Comparison of ENCODE assay signal across 25 cellular contexts in genomic region chr11:118260353-118260752, GRCh38. TPM values are rescaled to one million over a fixed set of nuclear protein-coding genes. Genes with fewer than 3 reads are reported as not detected.
DNase-seq lines count a peak whose midpoint lies in the region; ATAC-seq, FAIRE-seq and TF ChIP-seq lines count a peak whose summit lies in the region.
"Had no signal": no experiment of that assay in that cellular context is flagged by ENCODE, and none has a peak within 500 bp of the region (broad histone marks: within the 10 kb centered on the region; RNA-seq: fewer than 3 reads in every experiment).

No MANE protein-coding gene starts in this region.

- H2AFZ ChIP-seq in keratinocyte (ENCODE audit: control insufficient read depth, low read length) (no peak overlapping the region), HepG2 (ENCODE audit: low read length) (no peak overlapping the region)
- H2AFZ ChIP-seq: PC-9 had no signal

- no peaks in the 10 kb centered on the region for H3K27me3 ChIP-seq in CD8-positive, alpha-beta T cell (ENCODE audit: insufficient read depth, low read length)
- H3K27me3 ChIP-seq in keratinocyte (ENCODE audit: control insufficient read depth, extremely low read depth, insufficient read depth, low read length) (no peaks in the 10 kb centered on the region), HepG2 (ENCODE audit: control insufficient read depth in 1 of 2, insufficient read depth in 2 of 2, low read length in 2 of 2) (peaks cover 0 to 10% of the 10 kb centered on the region in 2 experiments; a peak in 1 of 5 replicates)

- POLR2A ChIA-PET in CD8-positive, alpha-beta T cell (lab: Charles Lee) = interaction anchor here (0.5 to 2.4 kb wide), 3 partner anchors 35 to 81 kb away, joined by 3 to 8 read pairs (median 3); partner anchors contain the start of genes CD3E and JAML
- POLR2A ChIA-PET in HepG2 (lab: Yijun Ruan, JAX) = interaction anchor here (1.2 kb wide), 1 partner anchor 9 kb away, joined by 3 read pairs; the partner anchor contains the start of gene MPZL3

- H4K20me1 ChIP-seq in keratinocyte (ENCODE audit: control insufficient read depth, extremely low read depth, insufficient read depth, low read length) (no peaks in the 10 kb centered on the region), HepG2 (ENCODE audit: insufficient read depth, low read length) (no peaks in the 10 kb centered on the region)

- no peak for TF ChIP-seq EP300 in HepG2 (IDR thresholded peaks at IDR 0.05; ENCODE audit: low read depth in 2 of 2, low read length in 2 of 2)
- TF ChIP-seq EP300 in HepG2 (CRISPR knock-in tag; IDR thresholded peaks at IDR 0.05; ENCODE audit: borderline replicate concordance) = no peak

- H3K27me3 Mint-ChIP-seq in CD8-positive, alpha-beta T cell (ENCODE audit: low read depth) = no peaks in the 10 kb centered on the region
- H3K27me3 Mint-ChIP-seq in T-helper 17 cell = peaks cover 9% of the 10 kb centered on the region
- peaks cover 35% of the 10 kb centered on the region for H3K27me3 Mint-ChIP-seq in central memory CD8-positive, alpha-beta T cell

- H3K9me1 ChIP-seq in keratinocyte (ENCODE audit: control insufficient read depth, extremely low read depth, insufficient read depth, low read length) = no peaks in the 10 kb centered on the region

- H3K4me3 Mint-ChIP-seq in CD8-positive, alpha-beta T cell = no peak overlapping the region
- H3K4me3 Mint-ChIP-seq in T-helper 17 cell = no peak overlapping the region
- H3K4me3 Mint-ChIP-seq in central memory CD8-positive, alpha-beta T cell = no peak overlapping the region

- TF ChIP-seq CTCF in CD8-positive, alpha-beta T cell (IDR thresholded peaks at IDR 0.05) = no peak
- TF ChIP-seq CTCF in keratinocyte (optimal IDR thresholded peaks at IDR 0.05 in 1 of 3, IDR thresholded peaks at IDR 0.05 in 1 of 3, conservative IDR thresholded peaks at IDR 0.05 in 1 of 3; ENCODE audit: extremely low read depth in 1 of 3, insufficient read depth in 2 of 3, low read length in 3 of 3) = no peak
- no peak for TF ChIP-seq CTCF in HepG2 (CRISPR knock-in tag; IDR thresholded peaks at IDR 0.05)

- peak; percentile 86 for ATAC-seq in CD8-positive, alpha-beta T cell
- ATAC-seq in T-helper 17 cell (peak; percentile 77), HepG2 (no peak)
- peak; percentile 65 for ATAC-seq in central memory CD8-positive, alpha-beta T cell (replicated peaks; ENCODE audit: extremely low read depth, poor library complexity, severe bottlenecking)

- H3K79me2 ChIP-seq in keratinocyte (ENCODE audit: control insufficient read depth, insufficient read depth, low read length) (peaks cover 33% of the 10 kb centered on the region), HepG2 (ENCODE audit: insufficient read depth, low read length) (peaks cover 7% of the 10 kb centered on the region)

- FAIRE-seq in keratinocyte (lab: Jason Lieb, UNC) (no peak), HepG2 (lab: Jason Lieb, UNC) (no peak)
- FAIRE-seq: A204.1, D721Med, H54 had no signal

- CTCF ChIA-PET in CD8-positive, alpha-beta T cell (lab: Charles Lee) = interaction anchor here (1.0 to 3.3 kb wide), 11 partner anchors 8 to 91 kb away, joined by 3 to 21 read pairs (median 5); partner anchors contain the start of genes JAML and MPZL3
- CTCF ChIA-PET in HepG2 (lab: Yijun Ruan, JAX; ENCODE audit: low intra/inter-chr PET ratio, low total read pairs) = no interaction called here

- H3K27ac Mint-ChIP-seq in CD8-positive, alpha-beta T cell = peak overlapping the region; percentile 16
- H3K27ac Mint-ChIP-seq in T-helper 17 cell = peak overlapping the region; percentile 47
- H3K27ac Mint-ChIP-seq in central memory CD8-positive, alpha-beta T cell (ENCODE audit: low read depth) = no peak overlapping the region

- H3K36me3 ChIP-seq in CD8-positive, alpha-beta T cell (ENCODE audit: insufficient read depth, low read length) = no peaks in the 10 kb centered on the region
- peaks cover 30 to 54% of the 10 kb centered on the region in 2 experiments for H3K36me3 ChIP-seq in keratinocyte (ENCODE audit: control insufficient read depth in 2 of 2, extremely low read depth in 1 of 2, insufficient read depth in 2 of 2, low read length in 2 of 2)
- peaks cover 4 to 27% of the 10 kb centered on the region in 2 experiments; a peak in 3 of 5 replicates for H3K36me3 ChIP-seq in HepG2 (replicated peaks in 1 of 2; ENCODE audit: control insufficient read depth in 1 of 2, insufficient read depth in 2 of 2, low read length in 2 of 2)

- H3K4me3 ChIP-seq in CD8-positive, alpha-beta T cell (ENCODE audit: low read depth, low read length) = no peak overlapping the region
- H3K4me3 ChIP-seq in keratinocyte (ENCODE audit: control insufficient read depth in 2 of 3, extremely low read depth in 1 of 3, insufficient read depth in 2 of 3, low read depth in 1 of 3, low read length in 3 of 3) = peak overlapping the region in 1 of 3 experiments; percentile 4
- H3K4me3 ChIP-seq in HepG2 (replicated peaks in 1 of 3; ENCODE audit: insufficient read depth in 1 of 3, low read depth in 2 of 3, low read length in 3 of 3) = no peak overlapping the region
- H3K4me3 ChIP-seq: PC-9 had no signal

- no peaks in the 10 kb centered on the region for H3K9me3 Mint-ChIP-seq in CD8-positive, alpha-beta T cell
- no peaks in the 10 kb centered on the region for H3K9me3 Mint-ChIP-seq in central memory CD8-positive, alpha-beta T cell

- no TSS peak for BruUV-seq in HepG2 (replicated peaks; lab: Mats Ljungman, UMichigan)

- H3K4me2 ChIP-seq in keratinocyte (ENCODE audit: control insufficient read depth, extremely low read depth, insufficient read depth, low read depth, low read length) (peak overlapping the region; percentile 97), HepG2 (ENCODE audit: low read depth, low read length) (no peak overlapping the region)
- H3K4me2 ChIP-seq: PC-9 had no signal

- peaks cover 44% of the 10 kb centered on the region for H3K4me1 Mint-ChIP-seq in CD8-positive, alpha-beta T cell (ENCODE audit: low read depth)
- H3K4me1 Mint-ChIP-seq in T-helper 17 cell = peaks cover 16% of the 10 kb centered on the region
- H3K4me1 Mint-ChIP-seq in central memory CD8-positive, alpha-beta T cell = peaks cover 6% of the 10 kb centered on the region

- WGBS in HepG2 (ENCODE audit: low lambda C conversion rate) = 98% methylated on average over 3 of the region's 3 CpGs

- in situ Hi-C loops in HepG2 (cut with HindIII; ENCODE audit: extremely low pct_ligation_motif_present, low pct_unique_long_range_greater_than_20kb) = no loop called here

- no peaks in the 10 kb centered on the region for H3K9me3 ChIP-seq in CD8-positive, alpha-beta T cell (ENCODE audit: low read length)
- H3K9me3 ChIP-seq in T-helper 17 cell (ENCODE audit: control insufficient read depth, low read length, poor library complexity, severe bottlenecking) (no peaks in the 10 kb centered on the region), keratinocyte (ENCODE audit: control insufficient read depth, low read depth, low read length) (no peaks in the 10 kb centered on the region), HepG2 (ENCODE audit: low read length) (no peaks in the 10 kb centered on the region)

- no peak overlapping the region for H3K9ac ChIP-seq in keratinocyte (ENCODE audit: control insufficient read depth, extremely low read depth, insufficient read depth, low read length)
- no peak overlapping the region for H3K9ac ChIP-seq in HepG2 (ENCODE audit: insufficient read depth, low read depth, low read length)

- intact Hi-C loops in CD8-positive, alpha-beta T cell (cut with DNase I, micrococcal nuclease) = loop anchor here in 1 of 2 experiments (2.0 kb wide), 1 partner anchor 62 kb away; no protein-coding TSS in a partner anchor
- intact Hi-C loops in HepG2 (cut with micrococcal nuclease; ENCODE audit: unreplicated experiment) = loop anchor here (5.0 kb wide), 1 partner anchor 63 kb away; no protein-coding TSS in a partner anchor

- peak in 2 of 7 experiments; percentile 35 to 45 for DNase-seq in CD8-positive, alpha-beta T cell
- DNase-seq in T-helper 17 cell = no peak
- DNase-seq in central memory CD8-positive, alpha-beta T cell (ENCODE audit: low spot score in 2 of 2) = no peak
- no peak for DNase-seq in keratinocyte (ENCODE audit: low read depth, low spot score)
- no peak for DNase-seq in HepG2 (ENCODE audit: low spot score)
- DNase-seq in mesenteric fat pad (ENCODE audit: low spot score) = no peak
- DNase-seq in effector CD8-positive, alpha-beta T cell (lab: John Stamatoyannopoulos, UW) = no peak
- no peak for DNase-seq in hepatic stellate cell (ENCODE audit: low spot score)
- DNase-seq: DMS53, EL, GF-D8, KBM-7, MM.1S, NCI-H1048, NCI-H1417 treated with DMSO at 0.1 percent for 48 hours, NCI-H187, NCI-H446 treated with DMSO at 0.1 percent for 48 hours, NCI-H526 treated with DMSO at 0.1 percent for 48 hours, RPMI8226, SHP77 had no signal

- no peak for TF ChIP-seq RAD21 in HepG2 (CRISPR knock-in tag; IDR thresholded peaks at IDR 0.05)

- H3K36me3 Mint-ChIP-seq in CD8-positive, alpha-beta T cell = no peaks in the 10 kb centered on the region
- no peaks in the 10 kb centered on the region for H3K36me3 Mint-ChIP-seq in T-helper 17 cell (ENCODE audit: low read depth)
- peaks cover 1% of the 10 kb centered on the region for H3K36me3 Mint-ChIP-seq in central memory CD8-positive, alpha-beta T cell (ENCODE audit: insufficient read depth)

- H3K4me1 ChIP-seq in CD8-positive, alpha-beta T cell (ENCODE audit: insufficient read depth, low read length) = peaks cover 38% of the 10 kb centered on the region
- H3K4me1 ChIP-seq in keratinocyte (ENCODE audit: control insufficient read depth, extremely low read depth, insufficient read depth, low read length) = peaks cover 34% of the 10 kb centered on the region
- peaks cover 34% of the 10 kb centered on the region for H3K4me1 ChIP-seq in HepG2 (ENCODE audit: insufficient read depth, low read length)

- dilution Hi-C loops in keratinocyte (cut with MboI; ENCODE audit: extremely low pct_ligation_motif_present, low sequenced_read_pairs) = no loop called here

- H3K27ac ChIP-seq in CD8-positive, alpha-beta T cell (ENCODE audit: low read depth, low read length) = no peak overlapping the region
- H3K27ac ChIP-seq in keratinocyte (ENCODE audit: control insufficient read depth, insufficient read depth, low read length) = no peak overlapping the region
- no peak overlapping the region for H3K27ac ChIP-seq in HepG2 (ENCODE audit: extremely low read length, insufficient read depth, low read length)
- H3K27ac ChIP-seq: C4-2B, PC-9 had no signal

- TF ChIP-seq POLR2A in HepG2 (IDR thresholded peaks at IDR 0.05; ENCODE audit: insufficient read depth in 1 of 2, low read depth in 2 of 2, low read length in 2 of 2) = no peak

RNA-seq across cellular contexts. Expression of gene MPZL2, which starts 3.7 kb away (rescaled TPM):
- 1 to 10 TPM; 1.2 to 1.4 TPM for total RNA-seq in CD8-positive, alpha-beta T cell
- total RNA-seq in T-helper 17 cell (under 1 TPM; 0.50 to 0.99 TPM), HepG2 (2016; rRNA removed; fragmentation: Illumina TruSeq; extraction: Trizol) (16.6 and 27.9 TPM in 2 replicates), mesenteric fat pad (36.8 TPM)
- polyA plus RNA-seq in keratinocyte (98.4 to 237 TPM (median 225 TPM) in 3 replicates), HepG2 (2011; rRNA removed) (41.0 and 53.7 TPM in 2 replicates)
- 134 TPM for polyA plus RNA-seq in keratinocyte (2011; ENCODE audit: low read depth)
- polyA plus RNA-seq in keratinocyte (2011; cell fraction: cytosol; rRNA removed) = 87.1 and 146 TPM in 2 replicates
- 339 and 411 TPM in 2 replicates for polyA plus RNA-seq in keratinocyte (2011; cell fraction: nucleus; rRNA removed)
- polyA plus RNA-seq in keratinocyte (2012; ENCODE audit: low replicate concordance) = 71.5 and 238 TPM in 2 replicates
- polyA minus RNA-seq in keratinocyte = 55.0 to 191 TPM (median 149 TPM) in 3 replicates
- 65.0 TPM for polyA minus RNA-seq in keratinocyte (2011; cell fraction: cytosol; rRNA and poly(A)+ RNA removed)
- polyA minus RNA-seq in keratinocyte (2011; cell fraction: nucleus; rRNA and poly(A)+ RNA removed) = 162 and 267 TPM in 2 replicates
- 2.2 and 2.3 TPM in 2 replicates for total RNA-seq in HepG2 (2016; cell fraction: cytosol; rRNA removed; fragmentation: Illumina TruSeq; extraction: Trizol; ENCODE audit: low read depth)
- total RNA-seq in HepG2 (2016; cell fraction: insoluble cytoplasmic fraction; rRNA removed; fragmentation: Illumina TruSeq; extraction: Trizol) = 14.3 and 27.1 TPM in 2 replicates
- 4.6 and 5.7 TPM in 2 replicates for total RNA-seq in HepG2 (2016; cell fraction: membrane; rRNA removed; fragmentation: Illumina TruSeq; extraction: Trizol)
- total RNA-seq in HepG2 (2016; cell fraction: nucleus; rRNA removed; fragmentation: Illumina TruSeq; extraction: Trizol) = 37.3 and 38.2 TPM in 2 replicates
- polyA plus RNA-seq in HepG2 (2011; cell fraction: cytosol; rRNA removed) = 26.1 and 32.3 TPM in 2 replicates
- 33.6 and 34.4 TPM in 2 replicates for polyA plus RNA-seq in HepG2 (2011; cell fraction: nucleus; rRNA removed)
- polyA plus RNA-seq in HepG2 (2012) = 19.5 and 32.5 TPM in 2 replicates
- 1.4 and 1.6 TPM in 2 replicates for polyA plus RNA-seq in HepG2 (2016; cell fraction: cytosol; fragmentation: Illumina TruSeq; extraction: Trizol; ENCODE audit: low read depth)
- 14.0 and 15.4 TPM in 2 replicates for polyA plus RNA-seq in HepG2 (2016; cell fraction: insoluble cytoplasmic fraction; fragmentation: Illumina TruSeq; extraction: Trizol; ENCODE audit: low read depth)
- polyA plus RNA-seq in HepG2 (2016; cell fraction: membrane; fragmentation: Illumina TruSeq; extraction: Trizol; ENCODE audit: low read depth) = 2.7 and 3.2 TPM in 2 replicates
- 46.0 and 46.2 TPM in 2 replicates for polyA plus RNA-seq in HepG2 (2016; cell fraction: nucleus; fragmentation: Illumina TruSeq; extraction: Trizol; ENCODE audit: insufficient read depth, low read depth)
- 46.6 and 89.0 TPM in 2 replicates for polyA minus RNA-seq in HepG2 (2011; rRNA and poly(A)+ RNA removed; ENCODE audit: low replicate concordance)
- 16.1 and 23.3 TPM in 2 replicates for polyA minus RNA-seq in HepG2 (2011; cell fraction: cytosol; rRNA and poly(A)+ RNA removed)
- polyA minus RNA-seq in HepG2 (2011; cell fraction: nucleus; rRNA and poly(A)+ RNA removed) = 32.2 and 41.3 TPM in 2 replicates

RNA-seq across cellular contexts. Expression of gene MPZL3, which starts 8.2 kb away (rescaled TPM):
- total RNA-seq in CD8-positive, alpha-beta T cell = 10 to 100 TPM; 15.3 to 16.8 TPM
- total RNA-seq in T-helper 17 cell (10 to 100 TPM; 24.5 to 26.4 TPM), HepG2 (2016; rRNA removed; fragmentation: Illumina TruSeq; extraction: Trizol) (6.6 and 9.3 TPM in 2 replicates), mesenteric fat pad (1.7 TPM)
- polyA plus RNA-seq in keratinocyte (6.3 to 7.9 TPM (median 6.5 TPM) in 3 replicates), HepG2 (2011; rRNA removed) (4.5 and 5.3 TPM in 2 replicates)
- 24.1 TPM for polyA plus RNA-seq in keratinocyte (2011; ENCODE audit: low read depth)
- 3.1 and 6.0 TPM in 2 replicates for polyA plus RNA-seq in keratinocyte (2011; cell fraction: cytosol; rRNA removed)
- 9.7 and 13.9 TPM in 2 replicates for polyA plus RNA-seq in keratinocyte (2011; cell fraction: nucleus; rRNA removed)
- polyA plus RNA-seq in keratinocyte (2012; ENCODE audit: low replicate concordance) = 6.6 and 40.8 TPM in 2 replicates
- polyA minus RNA-seq in keratinocyte = 7.3 to 24.1 TPM (median 20.5 TPM) in 3 replicates
- 5.9 TPM for polyA minus RNA-seq in keratinocyte (2011; cell fraction: cytosol; rRNA and poly(A)+ RNA removed)
- 16.0 and 23.6 TPM in 2 replicates for polyA minus RNA-seq in keratinocyte (2011; cell fraction: nucleus; rRNA and poly(A)+ RNA removed)
- 0.51 and 0.88 TPM in 2 replicates for total RNA-seq in HepG2 (2016; cell fraction: cytosol; rRNA removed; fragmentation: Illumina TruSeq; extraction: Trizol; ENCODE audit: low read depth)
- total RNA-seq in HepG2 (2016; cell fraction: insoluble cytoplasmic fraction; rRNA removed; fragmentation: Illumina TruSeq; extraction: Trizol) = 6.1 and 9.5 TPM in 2 replicates
- 3.0 and 3.4 TPM in 2 replicates for total RNA-seq in HepG2 (2016; cell fraction: membrane; rRNA removed; fragmentation: Illumina TruSeq; extraction: Trizol)
- 7.4 and 9.6 TPM in 2 replicates for total RNA-seq in HepG2 (2016; cell fraction: nucleus; rRNA removed; fragmentation: Illumina TruSeq; extraction: Trizol)
- 3.1 and 4.4 TPM in 2 replicates for polyA plus RNA-seq in HepG2 (2011; cell fraction: cytosol; rRNA removed)
- polyA plus RNA-seq in HepG2 (2011; cell fraction: nucleus; rRNA removed) = 2.5 TPM in 2 replicates
- polyA plus RNA-seq in HepG2 (2012) = 4.4 and 4.5 TPM in 2 replicates
- polyA plus RNA-seq in HepG2 (2016; cell fraction: cytosol; fragmentation: Illumina TruSeq; extraction: Trizol; ENCODE audit: low read depth) = 0.26 and 0.48 TPM in 2 replicates
- polyA plus RNA-seq in HepG2 (2016; cell fraction: insoluble cytoplasmic fraction; fragmentation: Illumina TruSeq; extraction: Trizol; ENCODE audit: low read depth) = 3.1 and 3.5 TPM in 2 replicates
- 1.2 TPM in 2 replicates for polyA plus RNA-seq in HepG2 (2016; cell fraction: membrane; fragmentation: Illumina TruSeq; extraction: Trizol; ENCODE audit: low read depth)
- polyA plus RNA-seq in HepG2 (2016; cell fraction: nucleus; fragmentation: Illumina TruSeq; extraction: Trizol; ENCODE audit: insufficient read depth, low read depth) = 8.3 and 8.4 TPM in 2 replicates
- 3.3 and 7.7 TPM in 2 replicates for polyA minus RNA-seq in HepG2 (2011; rRNA and poly(A)+ RNA removed; ENCODE audit: low replicate concordance)
- polyA minus RNA-seq in HepG2 (2011; cell fraction: cytosol; rRNA and poly(A)+ RNA removed) = 8.2 and 11.8 TPM in 2 replicates
- polyA minus RNA-seq in HepG2 (2011; cell fraction: nucleus; rRNA and poly(A)+ RNA removed) = 3.5 and 4.4 TPM in 2 replicates

RNA-seq across cellular contexts. Expression of gene JAML, which starts 35.5 kb away (rescaled TPM):
- 10 to 100 TPM; 38.4 to 40.4 TPM for total RNA-seq in CD8-positive, alpha-beta T cell
- total RNA-seq in T-helper 17 cell (10 to 100 TPM; 79.9 to 84.0 TPM), HepG2 (2016; rRNA removed; fragmentation: Illumina TruSeq; extraction: Trizol) (3.3 and 3.8 TPM in 2 replicates), mesenteric fat pad (7.9 TPM)
- polyA plus RNA-seq in keratinocyte (0.01 TPM in 1 of 3 replicates, not detected in the others), HepG2 (2011; rRNA removed) (2.0 and 2.8 TPM in 2 replicates)
- 0.35 TPM for polyA plus RNA-seq in keratinocyte (2011; ENCODE audit: low read depth)
- polyA plus RNA-seq in keratinocyte (2011; cell fraction: cytosol; rRNA removed) = not detected in 2 replicates
- 0.13 TPM in 1 of 2 replicates, not detected in the other for polyA plus RNA-seq in keratinocyte (2011; cell fraction: nucleus; rRNA removed)
- 0.16 TPM in 1 of 2 replicates, not detected in the other for polyA plus RNA-seq in keratinocyte (2012; ENCODE audit: low replicate concordance)
- polyA minus RNA-seq in keratinocyte = not detected in 3 replicates
- not detected for polyA minus RNA-seq in keratinocyte (2011; cell fraction: cytosol; rRNA and poly(A)+ RNA removed)
- polyA minus RNA-seq in keratinocyte (2011; cell fraction: nucleus; rRNA and poly(A)+ RNA removed) = not detected in 2 replicates
- 0.71 and 0.97 TPM in 2 replicates for total RNA-seq in HepG2 (2016; cell fraction: cytosol; rRNA removed; fragmentation: Illumina TruSeq; extraction: Trizol; ENCODE audit: low read depth)
- total RNA-seq in HepG2 (2016; cell fraction: insoluble cytoplasmic fraction; rRNA removed; fragmentation: Illumina TruSeq; extraction: Trizol) = 3.7 and 4.6 TPM in 2 replicates
- 1.8 and 1.9 TPM in 2 replicates for total RNA-seq in HepG2 (2016; cell fraction: membrane; rRNA removed; fragmentation: Illumina TruSeq; extraction: Trizol)
- total RNA-seq in HepG2 (2016; cell fraction: nucleus; rRNA removed; fragmentation: Illumina TruSeq; extraction: Trizol) = 3.5 and 4.0 TPM in 2 replicates
- polyA plus RNA-seq in HepG2 (2011; cell fraction: cytosol; rRNA removed) = 0.91 and 1.1 TPM in 2 replicates
- polyA plus RNA-seq in HepG2 (2011; cell fraction: nucleus; rRNA removed) = 8.0 and 9.7 TPM in 2 replicates
- polyA plus RNA-seq in HepG2 (2012) = 9.8 and 22.2 TPM in 2 replicates
- 0.93 and 0.95 TPM in 2 replicates for polyA plus RNA-seq in HepG2 (2016; cell fraction: cytosol; fragmentation: Illumina TruSeq; extraction: Trizol; ENCODE audit: low read depth)
- 2.7 and 4.1 TPM in 2 replicates for polyA plus RNA-seq in HepG2 (2016; cell fraction: insoluble cytoplasmic fraction; fragmentation: Illumina TruSeq; extraction: Trizol; ENCODE audit: low read depth)
- 1.4 and 1.7 TPM in 2 replicates for polyA plus RNA-seq in HepG2 (2016; cell fraction: membrane; fragmentation: Illumina TruSeq; extraction: Trizol; ENCODE audit: low read depth)
- polyA plus RNA-seq in HepG2 (2016; cell fraction: nucleus; fragmentation: Illumina TruSeq; extraction: Trizol; ENCODE audit: insufficient read depth, low read depth) = 5.7 and 5.9 TPM in 2 replicates
- 1.7 TPM in 1 of 2 replicates, not detected in the other for polyA minus RNA-seq in HepG2 (2011; rRNA and poly(A)+ RNA removed; ENCODE audit: low replicate concordance)
- 0.44 and 0.59 TPM in 2 replicates for polyA minus RNA-seq in HepG2 (2011; cell fraction: cytosol; rRNA and poly(A)+ RNA removed)
- polyA minus RNA-seq in HepG2 (2011; cell fraction: nucleus; rRNA and poly(A)+ RNA removed) = 6.0 and 6.1 TPM in 2 replicates
- total RNA-seq: PC-9 had no signal

RNA-seq across cellular contexts. Expression of gene CD3E, which starts 44.2 kb away (rescaled TPM):
- total RNA-seq in CD8-positive, alpha-beta T cell = 100 to 1,000 TPM; 413 to 436 TPM
- total RNA-seq in T-helper 17 cell = 100 to 1,000 TPM; 511 to 544 TPM
- polyA plus RNA-seq in keratinocyte = 0.06 TPM in 1 of 3 replicates, not detected in the others
- not detected for polyA plus RNA-seq in keratinocyte (2011; ENCODE audit: low read depth)
- polyA plus RNA-seq in keratinocyte (2011; cell fraction: cytosol; rRNA removed) = 0.05 TPM in 1 of 2 replicates, not detected in the other
- not detected in 2 replicates for polyA plus RNA-seq in keratinocyte (2011; cell fraction: nucleus; rRNA removed)
- not detected in 2 replicates for polyA plus RNA-seq in keratinocyte (2012; ENCODE audit: low replicate concordance)
- polyA minus RNA-seq in keratinocyte = not detected in 3 replicates
- polyA minus RNA-seq in keratinocyte (2011; cell fraction: cytosol; rRNA and poly(A)+ RNA removed) = not detected
- polyA minus RNA-seq in keratinocyte (2011; cell fraction: nucleus; rRNA and poly(A)+ RNA removed) = not detected in 2 replicates
- total RNA-seq in HepG2 (2016; rRNA removed; fragmentation: Illumina TruSeq; extraction: Trizol) = not detected in 2 replicates
- total RNA-seq in HepG2 (2016; cell fraction: cytosol; rRNA removed; fragmentation: Illumina TruSeq; extraction: Trizol; ENCODE audit: low read depth) = not detected in 2 replicates
- not detected in 2 replicates for total RNA-seq in HepG2 (2016; cell fraction: insoluble cytoplasmic fraction; rRNA removed; fragmentation: Illumina TruSeq; extraction: Trizol)
- total RNA-seq in HepG2 (2016; cell fraction: membrane; rRNA removed; fragmentation: Illumina TruSeq; extraction: Trizol) = not detected in 2 replicates
- total RNA-seq in HepG2 (2016; cell fraction: nucleus; rRNA removed; fragmentation: Illumina TruSeq; extraction: Trizol) = not detected in 2 replicates
- polyA plus RNA-seq in HepG2 (2011; rRNA removed) = not detected in 2 replicates
- not detected in 2 replicates for polyA plus RNA-seq in HepG2 (2011; cell fraction: cytosol; rRNA removed)
- not detected in 2 replicates for polyA plus RNA-seq in HepG2 (2011; cell fraction: nucleus; rRNA removed)
- polyA plus RNA-seq in HepG2 (2012) = not detected in 2 replicates
- polyA plus RNA-seq in HepG2 (2016; cell fraction: cytosol; fragmentation: Illumina TruSeq; extraction: Trizol; ENCODE audit: low read depth) = not detected in 2 replicates
- not detected in 2 replicates for polyA plus RNA-seq in HepG2 (2016; cell fraction: insoluble cytoplasmic fraction; fragmentation: Illumina TruSeq; extraction: Trizol; ENCODE audit: low read depth)
- not detected in 2 replicates for polyA plus RNA-seq in HepG2 (2016; cell fraction: membrane; fragmentation: Illumina TruSeq; extraction: Trizol; ENCODE audit: low read depth)
- polyA plus RNA-seq in HepG2 (2016; cell fraction: nucleus; fragmentation: Illumina TruSeq; extraction: Trizol; ENCODE audit: insufficient read depth, low read depth) = not detected in 2 replicates
- not detected in 2 replicates for polyA minus RNA-seq in HepG2 (2011; rRNA and poly(A)+ RNA removed; ENCODE audit: low replicate concordance)
- polyA minus RNA-seq in HepG2 (2011; cell fraction: cytosol; rRNA and poly(A)+ RNA removed) = not detected in 2 replicates
- polyA minus RNA-seq in HepG2 (2011; cell fraction: nucleus; rRNA and poly(A)+ RNA removed) = not detected in 2 replicates
- total RNA-seq in mesenteric fat pad = 2.2 TPM
- total RNA-seq: PC-9 had no signal
